In the genomic region with DNA sequence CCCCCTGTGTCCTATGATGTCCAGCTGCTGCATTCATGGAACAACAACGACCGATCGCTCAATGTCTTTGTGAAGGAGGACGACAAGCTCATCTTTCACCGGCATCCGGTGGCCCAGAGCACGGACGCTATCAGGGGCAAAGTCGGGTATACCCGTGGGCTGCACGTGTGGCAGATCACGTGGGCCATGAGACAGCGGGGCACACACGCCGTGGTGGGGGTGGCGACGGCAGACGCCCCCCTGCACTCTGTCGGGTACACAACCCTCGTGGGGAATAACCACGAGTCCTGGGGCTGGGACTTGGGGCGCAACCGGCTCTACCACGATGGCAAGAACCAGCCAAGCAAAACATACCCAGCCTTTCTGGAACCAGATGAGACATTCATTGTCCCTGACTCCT, we compare ENCODE assay signal across 19 cellular contexts.
"Had no signal": no experiment of that assay in that cellular context is flagged by ENCODE, and none has a peak within 500 bp of the region (broad histone marks: within the 10 kb centered on the region; RNA-seq: fewer than 3 reads in every experiment).

No MANE protein-coding gene starts in this region.

- H3K27me3 ChIP-seq: MG63, Peyer's patch, SJSA1 had no signal

- ATAC-seq: Right ventricle myocardium inferior had no signal

- H3K27ac ChIP-seq: Peyer's patch, SJSA1, SK-N-MC had no signal

- DNase-seq: KBM-7, MG63, NCI-H1092, NCI-H1436, NCI-H187, NCI-H2029, NCI-H2081 treated with DMSO at 0.1 percent for 48 hours, NCI-H2171, NCI-H226, NCI-H446, NCI-H510A, NCI-H524 treated with DMSO at 0.1 percent for 48 hours, NCI-H69, NCI-H774, Peyer's patch, SHP77 treated with DMSO at 0.1 percent for 48 hours had no signal

- H3K9me3 ChIP-seq: MG63, Peyer's patch, SJSA1 had no signal

- H3K4me3 ChIP-seq: MG63, Peyer's patch, SJSA1, SK-N-MC had no signal
